1 cellular context compared by ENCODE assay signal in the genomic region with DNA sequence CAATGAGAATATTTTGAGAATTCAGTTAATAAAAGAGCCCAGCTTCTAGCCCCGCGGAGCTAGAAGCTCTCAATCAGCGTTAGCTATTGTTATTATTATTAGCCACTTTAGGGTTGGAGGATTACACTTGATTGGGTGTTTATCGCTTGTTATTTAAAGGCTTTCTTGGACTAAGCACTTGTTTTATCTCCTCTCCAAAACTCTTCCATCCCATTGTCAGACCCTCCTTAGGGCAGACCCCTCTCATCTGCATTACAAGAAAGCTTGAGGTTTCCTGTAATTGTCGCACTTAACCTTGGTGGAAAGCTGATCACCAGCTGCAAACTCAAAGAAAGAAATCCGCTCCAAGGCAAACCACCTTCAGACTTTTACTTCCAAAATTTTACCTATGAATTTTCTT.
TF ChIP-seq lines count a peak whose summit lies in the region.

No MANE protein-coding gene starts in this region.

TF ChIP-seq in H1, 55 proteins besides CTCF, POLR2A, EP300 and RAD21:
- no peak for TF ChIP-seq PHF8 (conservative IDR thresholded peaks at IDR 0.05; ENCODE audit: low read depth, low read length)
- TF ChIP-seq CEBPB (IDR thresholded peaks at IDR 0.05; ENCODE audit: low read depth, low read length), result 0 out of 2 replicates have a peak, but pooled peaks have one; percentile 23
- no peak for TF ChIP-seq SIX5 (IDR thresholded peaks at IDR 0.05; ENCODE audit: low read depth, low read length)
- TF ChIP-seq, protein P1, sequence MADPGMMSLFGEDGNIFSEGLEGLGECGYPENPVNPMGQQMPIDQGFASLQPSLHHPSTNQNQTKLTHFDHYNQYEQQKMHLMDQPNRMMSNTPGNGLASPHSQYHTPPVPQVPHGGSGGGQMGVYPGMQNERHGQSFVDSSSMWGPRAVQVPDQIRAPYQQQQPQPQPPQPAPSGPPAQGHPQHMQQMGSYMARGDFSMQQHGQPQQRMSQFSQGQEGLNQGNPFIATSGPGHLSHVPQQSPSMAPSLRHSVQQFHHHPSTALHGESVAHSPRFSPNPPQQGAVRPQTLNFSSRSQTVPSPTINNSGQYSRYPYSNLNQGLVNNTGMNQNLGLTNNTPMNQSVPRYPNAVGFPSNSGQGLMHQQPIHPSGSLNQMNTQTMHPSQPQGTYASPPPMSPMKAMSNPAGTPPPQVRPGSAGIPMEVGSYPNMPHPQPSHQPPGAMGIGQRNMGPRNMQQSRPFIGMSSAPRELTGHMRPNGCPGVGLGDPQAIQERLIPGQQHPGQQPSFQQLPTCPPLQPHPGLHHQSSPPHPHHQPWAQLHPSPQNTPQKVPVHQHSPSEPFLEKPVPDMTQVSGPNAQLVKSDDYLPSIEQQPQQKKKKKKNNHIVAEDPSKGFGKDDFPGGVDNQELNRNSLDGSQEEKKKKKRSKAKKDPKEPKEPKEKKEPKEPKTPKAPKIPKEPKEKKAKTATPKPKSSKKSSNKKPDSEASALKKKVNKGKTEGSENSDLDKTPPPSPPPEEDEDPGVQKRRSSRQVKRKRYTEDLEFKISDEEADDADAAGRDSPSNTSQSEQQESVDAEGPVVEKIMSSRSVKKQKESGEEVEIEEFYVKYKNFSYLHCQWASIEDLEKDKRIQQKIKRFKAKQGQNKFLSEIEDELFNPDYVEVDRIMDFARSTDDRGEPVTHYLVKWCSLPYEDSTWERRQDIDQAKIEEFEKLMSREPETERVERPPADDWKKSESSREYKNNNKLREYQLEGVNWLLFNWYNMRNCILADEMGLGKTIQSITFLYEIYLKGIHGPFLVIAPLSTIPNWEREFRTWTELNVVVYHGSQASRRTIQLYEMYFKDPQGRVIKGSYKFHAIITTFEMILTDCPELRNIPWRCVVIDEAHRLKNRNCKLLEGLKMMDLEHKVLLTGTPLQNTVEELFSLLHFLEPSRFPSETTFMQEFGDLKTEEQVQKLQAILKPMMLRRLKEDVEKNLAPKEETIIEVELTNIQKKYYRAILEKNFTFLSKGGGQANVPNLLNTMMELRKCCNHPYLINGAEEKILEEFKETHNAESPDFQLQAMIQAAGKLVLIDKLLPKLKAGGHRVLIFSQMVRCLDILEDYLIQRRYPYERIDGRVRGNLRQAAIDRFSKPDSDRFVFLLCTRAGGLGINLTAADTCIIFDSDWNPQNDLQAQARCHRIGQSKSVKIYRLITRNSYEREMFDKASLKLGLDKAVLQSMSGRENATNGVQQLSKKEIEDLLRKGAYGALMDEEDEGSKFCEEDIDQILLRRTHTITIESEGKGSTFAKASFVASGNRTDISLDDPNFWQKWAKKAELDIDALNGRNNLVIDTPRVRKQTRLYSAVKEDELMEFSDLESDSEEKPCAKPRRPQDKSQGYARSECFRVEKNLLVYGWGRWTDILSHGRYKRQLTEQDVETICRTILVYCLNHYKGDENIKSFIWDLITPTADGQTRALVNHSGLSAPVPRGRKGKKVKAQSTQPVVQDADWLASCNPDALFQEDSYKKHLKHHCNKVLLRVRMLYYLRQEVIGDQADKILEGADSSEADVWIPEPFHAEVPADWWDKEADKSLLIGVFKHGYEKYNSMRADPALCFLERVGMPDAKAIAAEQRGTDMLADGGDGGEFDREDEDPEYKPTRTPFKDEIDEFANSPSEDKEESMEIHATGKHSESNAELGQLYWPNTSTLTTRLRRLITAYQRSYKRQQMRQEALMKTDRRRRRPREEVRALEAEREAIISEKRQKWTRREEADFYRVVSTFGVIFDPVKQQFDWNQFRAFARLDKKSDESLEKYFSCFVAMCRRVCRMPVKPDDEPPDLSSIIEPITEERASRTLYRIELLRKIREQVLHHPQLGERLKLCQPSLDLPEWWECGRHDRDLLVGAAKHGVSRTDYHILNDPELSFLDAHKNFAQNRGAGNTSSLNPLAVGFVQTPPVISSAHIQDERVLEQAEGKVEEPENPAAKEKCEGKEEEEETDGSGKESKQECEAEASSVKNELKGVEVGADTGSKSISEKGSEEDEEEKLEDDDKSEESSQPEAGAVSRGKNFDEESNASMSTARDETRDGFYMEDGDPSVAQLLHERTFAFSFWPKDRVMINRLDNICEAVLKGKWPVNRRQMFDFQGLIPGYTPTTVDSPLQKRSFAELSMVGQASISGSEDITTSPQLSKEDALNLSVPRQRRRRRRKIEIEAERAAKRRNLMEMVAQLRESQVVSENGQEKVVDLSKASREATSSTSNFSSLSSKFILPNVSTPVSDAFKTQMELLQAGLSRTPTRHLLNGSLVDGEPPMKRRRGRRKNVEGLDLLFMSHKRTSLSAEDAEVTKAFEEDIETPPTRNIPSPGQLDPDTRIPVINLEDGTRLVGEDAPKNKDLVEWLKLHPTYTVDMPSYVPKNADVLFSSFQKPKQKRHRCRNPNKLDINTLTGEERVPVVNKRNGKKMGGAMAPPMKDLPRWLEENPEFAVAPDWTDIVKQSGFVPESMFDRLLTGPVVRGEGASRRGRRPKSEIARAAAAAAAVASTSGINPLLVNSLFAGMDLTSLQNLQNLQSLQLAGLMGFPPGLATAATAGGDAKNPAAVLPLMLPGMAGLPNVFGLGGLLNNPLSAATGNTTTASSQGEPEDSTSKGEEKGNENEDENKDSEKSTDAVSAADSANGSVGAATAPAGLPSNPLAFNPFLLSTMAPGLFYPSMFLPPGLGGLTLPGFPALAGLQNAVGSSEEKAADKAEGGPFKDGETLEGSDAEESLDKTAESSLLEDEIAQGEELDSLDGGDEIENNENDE (IDR thresholded peaks at IDR 0.05; ENCODE audit: insufficient replicate concordance, low read length), result peak; percentile 97
- no peak for TF ChIP-seq BRCA1 (IDR thresholded peaks at IDR 0.05; ENCODE audit: low read depth, low read length)
- TF ChIP-seq SP2 (IDR thresholded peaks at IDR 0.05; ENCODE audit: low read length), result no peak
- TF ChIP-seq NANOG (IDR thresholded peaks at IDR 0.05; ENCODE audit: insufficient read depth, low read depth, low read length, poor library complexity, severe bottlenecking), result peak; percentile 99
- peak; percentile 96 for TF ChIP-seq POU5F1 (IDR thresholded peaks at IDR 0.05; ENCODE audit: low read depth, low read length)
- TF ChIP-seq RBBP5 (IDR thresholded peaks at IDR 0.05; ENCODE audit: borderline replicate concordance, low read depth, low read length), result no peak
- peak; percentile 26; the same call in 1 of the 2 replicates for TF ChIP-seq SRF (IDR thresholded peaks at IDR 0.05; ENCODE audit: low read depth, low read length)
- TF ChIP-seq TCF12 (IDR thresholded peaks at IDR 0.05; ENCODE audit: low read depth, low read length), result peak; percentile 94
- TF ChIP-seq SP1 (IDR thresholded peaks at IDR 0.05; ENCODE audit: low read depth, low read length), result peak; percentile 85
- TF ChIP-seq SAP30 (IDR thresholded peaks at IDR 0.05; ENCODE audit: insufficient read depth, insufficient replicate concordance, low read length), result no peak
- no peak for TF ChIP-seq CBX5 (IDR thresholded peaks at IDR 0.05; ENCODE audit: low read depth, low read length)
- no peak for TF ChIP-seq TBP (IDR thresholded peaks at IDR 0.05; ENCODE audit: low read depth, low read length)
- TF ChIP-seq TAF7 (optimal IDR thresholded peaks at IDR 0.05; ENCODE audit: borderline replicate concordance, low read depth, low read length), result no peak
- peak; percentile 5 to 72 for TF ChIP-seq BCL11A (IDR thresholded peaks at IDR 0.05; ENCODE audit: low read depth in 2 of 2, low read length in 2 of 2)
